2 cellular contexts compared by ENCODE assay signal in genomic region chr9:133149130-133150015, GRCh38.
TF ChIP-seq lines count a peak whose summit lies in the region.

No MANE protein-coding gene starts in this region.

TF ChIP-seq in HCT116, 20 proteins besides CTCF, POLR2A, EP300 and RAD21:
- TF ChIP-seq TCF7L2 (IDR thresholded peaks at IDR 0.05; ENCODE audit: borderline replicate concordance, extremely low read depth, insufficient read depth, insufficient read length) (peak; percentile 22), MAX (IDR thresholded peaks at IDR 0.05) (no peak), CBX3 (IDR thresholded peaks at IDR 0.05; ENCODE audit: low read depth) (no peak), SP1 (IDR thresholded peaks at IDR 0.05; ENCODE audit: low read depth) (no peak), ZFX (IDR thresholded peaks at IDR 0.05) (0 out of 2 replicates have a peak, but pooled peaks have one; percentile 48), FOSL1 (IDR thresholded peaks at IDR 0.05; ENCODE audit: low read depth) (no peak), SIN3A (IDR thresholded peaks at IDR 0.05; ENCODE audit: low read depth) (no peak), POLR2AphosphoS5 (IDR thresholded peaks at IDR 0.05; ENCODE audit: low read depth, low read length) (peak; percentile 16)

TF ChIP-seq in SK-N-SH, 30 proteins besides CTCF, POLR2A, EP300 and RAD21 (continued from another document):
- no peak for TF ChIP-seq RCOR1 (IDR thresholded peaks at IDR 0.05; ENCODE audit: low read length)
- peak; percentile 59; the same call in 1 of the 2 replicates for TF ChIP-seq USF1 (IDR thresholded peaks at IDR 0.05; ENCODE audit: borderline replicate concordance, low read depth)
- TF ChIP-seq MXI1 (IDR thresholded peaks at IDR 0.05; ENCODE audit: low read depth, low read length): peak; percentile 98
- peak; percentile 52 for TF ChIP-seq CHD2 (IDR thresholded peaks at IDR 0.05; ENCODE audit: low read length, partially characterized antibody)
- TF ChIP-seq SIN3A (IDR thresholded peaks at IDR 0.05; ENCODE audit: borderline replicate concordance, low read depth, low read length): peak; percentile 63; the same call in 1 of the 2 replicates
- TF ChIP-seq MAX (IDR thresholded peaks at IDR 0.05; ENCODE audit: low read depth): peak; percentile 93
- TF ChIP-seq SMC3 (IDR thresholded peaks at IDR 0.05; ENCODE audit: low read depth, low read length): peak; percentile 37; the same call in 1 of the 2 replicates
- TF ChIP-seq FOXM1 (IDR thresholded peaks at IDR 0.05; ENCODE audit: low read depth): no peak
